ENCODE assay signal across 1 cellular context in the genomic region with DNA sequence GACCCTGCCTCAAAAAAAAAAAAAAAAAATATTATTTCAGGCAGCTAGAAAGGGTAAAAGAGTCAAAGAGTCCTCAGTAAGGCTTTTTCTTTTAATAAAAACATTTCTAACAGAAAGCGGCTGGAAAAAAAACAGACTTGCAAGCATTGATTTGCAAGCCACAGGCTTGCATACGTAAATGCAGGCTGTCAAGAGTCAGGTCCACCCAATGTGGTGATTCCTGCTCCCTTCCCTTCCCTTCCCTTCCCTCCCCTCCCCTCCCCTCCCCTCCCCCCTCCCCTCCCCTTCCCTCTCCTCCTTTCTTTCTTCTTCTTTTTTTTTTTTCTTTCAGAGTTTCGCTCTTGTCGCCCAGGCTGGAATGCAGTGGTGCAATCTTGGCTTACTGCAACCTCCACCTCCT.
TF ChIP-seq lines count a peak whose summit lies in the region.

No MANE protein-coding gene starts in this region.

TF ChIP-seq in HepG2, 621 proteins besides CTCF, POLR2A, EP300 and RAD21:
- TF ChIP-seq ZSCAN5A (CRISPR knock-in tag; IDR thresholded peaks at IDR 0.05; ENCODE audit: borderline replicate concordance) (no peak), MBD4 (IDR thresholded peaks at IDR 0.05; ENCODE audit: borderline replicate concordance, low read length) (no peak), PCBP1 (IDR thresholded peaks at IDR 0.05; ENCODE audit: borderline replicate concordance, low read depth, low read length) (0 out of 2 replicates have a peak, but pooled peaks have one; percentile 29), PLRG1 (conservative IDR thresholded peaks at IDR 0.05) (no peak), PCBP2 (optimal IDR thresholded peaks at IDR 0.05; ENCODE audit: low read depth, low read length, poor library complexity, severe bottlenecking) (peak; percentile 78)
- TF ChIP-seq, protein P1, sequence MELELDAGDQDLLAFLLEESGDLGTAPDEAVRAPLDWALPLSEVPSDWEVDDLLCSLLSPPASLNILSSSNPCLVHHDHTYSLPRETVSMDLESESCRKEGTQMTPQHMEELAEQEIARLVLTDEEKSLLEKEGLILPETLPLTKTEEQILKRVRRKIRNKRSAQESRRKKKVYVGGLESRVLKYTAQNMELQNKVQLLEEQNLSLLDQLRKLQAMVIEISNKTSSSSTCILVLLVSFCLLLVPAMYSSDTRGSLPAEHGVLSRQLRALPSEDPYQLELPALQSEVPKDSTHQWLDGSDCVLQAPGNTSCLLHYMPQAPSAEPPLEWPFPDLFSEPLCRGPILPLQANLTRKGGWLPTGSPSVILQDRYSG (CRISPR knock-in tag; IDR thresholded peaks at IDR 0.05) = no peak
